In genomic region chr17:42999003-42999525, GRCh38 we compare ENCODE assay signal across 2 cellular contexts.
TF ChIP-seq lines count a peak whose summit lies in the region.

No MANE protein-coding gene starts in this region.

TF ChIP-seq in H1, 55 proteins besides CTCF, POLR2A, EP300 and RAD21:
- TF ChIP-seq CTBP2 (IDR thresholded peaks at IDR 0.05; ENCODE audit: borderline replicate concordance, insufficient read depth, insufficient read length, low read length): no peak
- TF ChIP-seq POU5F1 (IDR thresholded peaks at IDR 0.05; ENCODE audit: low read depth, low read length): no peak
- no peak for TF ChIP-seq SIN3A (conservative IDR thresholded peaks at IDR 0.05 in 1 of 2, IDR thresholded peaks at IDR 0.05 in 1 of 2; ENCODE audit: low read depth in 1 of 2, low read length in 2 of 2)
- TF ChIP-seq SP1 (IDR thresholded peaks at IDR 0.05; ENCODE audit: low read depth, low read length): no peak
- TF ChIP-seq YY1 (IDR thresholded peaks at IDR 0.05; ENCODE audit: low read depth, low read length): no peak

TF ChIP-seq in neural cell, 6 proteins besides CTCF, POLR2A, EP300 and RAD21:
- TF ChIP-seq REST (IDR thresholded peaks at IDR 0.05; ENCODE audit: borderline replicate concordance) (no peak), EZH2 (IDR thresholded peaks at IDR 0.05; ENCODE audit: borderline replicate concordance, insufficient read depth, low read length, poor library complexity, severe bottlenecking) (no peak), MXI1 (conservative IDR thresholded peaks at IDR 0.05; ENCODE audit: poor library complexity, severe bottlenecking) (no peak), SMC3 (conservative IDR thresholded peaks at IDR 0.05; ENCODE audit: poor library complexity) (no peak), TAF1 (IDR thresholded peaks at IDR 0.05; ENCODE audit: low read depth) (no peak), POLR2AphosphoS5 (IDR thresholded peaks at IDR 0.05) (no peak)
